10 cellular contexts compared by ENCODE assay signal in genomic region chr2:230423851-230424458, GRCh38. TPM values are rescaled to one million over a fixed set of nuclear protein-coding genes. Genes with fewer than 3 reads are reported as not detected.
DNase-seq lines count a peak whose midpoint lies in the region; ATAC-seq and TF ChIP-seq lines count a peak whose summit lies in the region.
"Had no signal": no experiment of that assay in that cellular context is flagged by ENCODE, and none has a peak within 500 bp of the region (broad histone marks: within the 10 kb centered on the region; RNA-seq: fewer than 3 reads in every experiment).

No MANE protein-coding gene starts in this region.

- H3K4me3 Mint-ChIP-seq in CD4-positive, alpha-beta T cell = peak overlapping the region; percentile 60
- peak overlapping the region; percentile 56 for H3K4me3 Mint-ChIP-seq in central memory CD8-positive, alpha-beta T cell
- H3K4me3 Mint-ChIP-seq in mesothelial cell of epicardium (no peak overlapping the region), neural progenitor cell (no peak overlapping the region)

- CTCF ChIA-PET in CD4-positive, alpha-beta T cell (lab: Charles Lee) = no interaction called here

- H3F3A ChIP-seq in neural progenitor cell (ENCODE audit: low read depth) = no peaks in the 10 kb centered on the region

- H3K36me3 ChIP-seq in Karpas-422 (ENCODE audit: insufficient read depth, low read length) (peaks cover 87% of the 10 kb centered on the region), H7 (replicated peaks; ENCODE audit: control insufficient read depth, insufficient read depth, low read length) (no peaks in the 10 kb centered on the region), neural progenitor cell (no peaks in the 10 kb centered on the region)

- peaks cover 92% of the 10 kb centered on the region for H3K36me3 Mint-ChIP-seq in CD4-positive, alpha-beta T cell (ENCODE audit: low read depth)
- H3K36me3 Mint-ChIP-seq in central memory CD8-positive, alpha-beta T cell (ENCODE audit: insufficient read depth) = peaks cover 47% of the 10 kb centered on the region
- H3K36me3 Mint-ChIP-seq in mesothelial cell of epicardium (peaks cover 9% of the 10 kb centered on the region), neural progenitor cell (no peaks in the 10 kb centered on the region)

- POLR2A ChIA-PET in CD4-positive, alpha-beta T cell (lab: Charles Lee) = interaction anchor here (2.1 kb wide), 1 partner anchor 12 kb away, joined by 6 read pairs; no protein-coding TSS in a partner anchor

- H3K27me3 Mint-ChIP-seq in CD4-positive, alpha-beta T cell = no peaks in the 10 kb centered on the region
- H3K27me3 Mint-ChIP-seq in central memory CD8-positive, alpha-beta T cell = no peaks in the 10 kb centered on the region
- no peaks in the 10 kb centered on the region for H3K27me3 Mint-ChIP-seq in mesothelial cell of epicardium (ENCODE audit: low read depth)
- H3K27me3 Mint-ChIP-seq in neural progenitor cell (ENCODE audit: insufficient read depth, low read depth) = peaks cover 2% of the 10 kb centered on the region

- intact Hi-C loops in CD4-positive, alpha-beta T cell (cut with DNase I, micrococcal nuclease) = no loop called here

- H3K9ac ChIP-seq in Karpas-422 (ENCODE audit: low read length) (no peak overlapping the region), neural progenitor cell (no peak overlapping the region)

- peaks cover 87% of the 10 kb centered on the region for H3K4me1 Mint-ChIP-seq in CD4-positive, alpha-beta T cell (ENCODE audit: low read depth)
- peaks cover 91% of the 10 kb centered on the region for H3K4me1 Mint-ChIP-seq in central memory CD8-positive, alpha-beta T cell
- H3K4me1 Mint-ChIP-seq in mesothelial cell of epicardium (peaks cover 14% of the 10 kb centered on the region), neural progenitor cell (no peaks in the 10 kb centered on the region)

- H2AFZ ChIP-seq in Karpas-422 (ENCODE audit: low read length) = no peak overlapping the region
- H2AFZ ChIP-seq in neural progenitor cell (replicated peaks) = no peak overlapping the region

- no peaks in the 10 kb centered on the region for H3K27me3 ChIP-seq in CD4-positive, alpha-beta T cell (ENCODE audit: control insufficient read depth, insufficient read depth, low read length)
- no peaks in the 10 kb centered on the region for H3K27me3 ChIP-seq in Karpas-422 (ENCODE audit: low read length)
- no peaks in the 10 kb centered on the region for H3K27me3 ChIP-seq in H7 (ENCODE audit: control insufficient read depth, insufficient read depth, low read length)
- no peaks in the 10 kb centered on the region for H3K27me3 ChIP-seq in neural progenitor cell

- H3K79me2 ChIP-seq in Karpas-422 (ENCODE audit: low read length) (peaks cover 94% of the 10 kb centered on the region), neural progenitor cell (ENCODE audit: low read depth) (no peaks in the 10 kb centered on the region)

- no peaks in the 10 kb centered on the region for H3K9me2 ChIP-seq in Karpas-422 (replicated peaks; ENCODE audit: insufficient read depth, low read length)

- H3K9me3 ChIP-seq in CD4-positive, alpha-beta T cell (ENCODE audit: control insufficient read depth, low read length) = peaks cover 3% of the 10 kb centered on the region
- H3K9me3 ChIP-seq in Karpas-422 (ENCODE audit: low read length) (peaks cover 9% of the 10 kb centered on the region), neural progenitor cell (ENCODE audit: low read depth) (no peaks in the 10 kb centered on the region)

- no peak for ATAC-seq in CD4-positive, alpha-beta T cell (ENCODE audit: poor library complexity)
- no peak for ATAC-seq in central memory CD8-positive, alpha-beta T cell (replicated peaks; ENCODE audit: extremely low read depth, poor library complexity, severe bottlenecking)
- no peak for ATAC-seq in HG03565 (IDR thresholded peaks at IDR 0.05; ENCODE audit: unreplicated experiment)

- peaks cover 13% of the 10 kb centered on the region for H3K4me1 ChIP-seq in Karpas-422 (ENCODE audit: low read length)
- no peaks in the 10 kb centered on the region for H3K4me1 ChIP-seq in neural progenitor cell

- H4K20me1 ChIP-seq in Karpas-422 (ENCODE audit: insufficient read depth, low read depth, low read length) (no peaks in the 10 kb centered on the region), neural progenitor cell (ENCODE audit: low read depth) (no peaks in the 10 kb centered on the region)

- peak overlapping the region; percentile 69 for H3K27ac Mint-ChIP-seq in CD4-positive, alpha-beta T cell
- H3K27ac Mint-ChIP-seq in central memory CD8-positive, alpha-beta T cell (ENCODE audit: low read depth) = peak overlapping the region; percentile 52
- peak overlapping the region; percentile 60 for H3K27ac Mint-ChIP-seq in mesothelial cell of epicardium
- H3K27ac Mint-ChIP-seq in neural progenitor cell = no peak overlapping the region

- TF ChIP-seq CTCF in CD4-positive, alpha-beta T cell (IDR thresholded peaks at IDR 0.05) = no peak
- TF ChIP-seq CTCF in mesothelial cell of epicardium (IDR thresholded peaks at IDR 0.05; ENCODE audit: unreplicated experiment) (no peak), neural progenitor cell (IDR thresholded peaks at IDR 0.05) (no peak)

- DNase-seq in CD4-positive, alpha-beta T cell = no peak
- DNase-seq in M059J (ENCODE audit: low read depth) (peak; percentile 63), mesothelial cell of epicardium (ENCODE audit: low spot score in 2 of 2, unreplicated experiment in 2 of 2) (no peak), Karpas-422 (no peak), H7 (no peak), neural progenitor cell (ENCODE audit: low spot score) (no peak)
- DNase-seq in central memory CD8-positive, alpha-beta T cell (ENCODE audit: low spot score in 2 of 2) = no peak
- DNase-seq: activated CD4-positive, alpha-beta T cell treated with anti-CD3 and anti-CD28 coated beads for 1 hour; NK-92 treated with Interleukin-12 subunit alpha and Interleukin-12 subunit beta, amount 100 ng/mL, for 24 hours had no signal

- H3K4me2 ChIP-seq in Karpas-422 (ENCODE audit: low read depth, low read length, poor library complexity, severe bottlenecking) (no peak overlapping the region), neural progenitor cell (no peak overlapping the region)

- H3K27ac ChIP-seq in CD4-positive, alpha-beta T cell (ENCODE audit: low read depth, low read length) = no peak overlapping the region
- H3K27ac ChIP-seq in Karpas-422 (ENCODE audit: low read length) = no peak overlapping the region
- no peak overlapping the region for H3K27ac ChIP-seq in neural progenitor cell

- no peak overlapping the region for H3K4me3 ChIP-seq in Karpas-422 (ENCODE audit: low read length)
- H3K4me3 ChIP-seq in H7 (ENCODE audit: insufficient read depth, low read depth, low read length) = no peak overlapping the region
- no peak overlapping the region for H3K4me3 ChIP-seq in neural progenitor cell

- H3K9me3 Mint-ChIP-seq in CD4-positive, alpha-beta T cell = no peaks in the 10 kb centered on the region
- no peaks in the 10 kb centered on the region for H3K9me3 Mint-ChIP-seq in central memory CD8-positive, alpha-beta T cell
- H3K9me3 Mint-ChIP-seq in mesothelial cell of epicardium (peaks cover 3% of the 10 kb centered on the region), neural progenitor cell (peaks cover 2% of the 10 kb centered on the region)

RNA-seq across cellular contexts. Expression of gene SP100, which starts 8.0 kb away (rescaled TPM):
- 100 to 1,000 TPM; 242 to 243 TPM for total RNA-seq in CD4-positive, alpha-beta T cell
- total RNA-seq in M059J (2014; rRNA removed; shearing (Covaris generic)) = 239 and 257 TPM in 2 replicates
- 46.3 to 52.0 TPM (median 47.4 TPM) in 3 replicates for total RNA-seq in mesothelial cell of epicardium
- total RNA-seq in Karpas-422 (2014; rRNA removed; shearing (Covaris generic); ENCODE audit: low replicate concordance) = 148 and 173 TPM in 2 replicates
- total RNA-seq in H7 (2014; rRNA removed; shearing (Covaris generic)) = 0.15 TPM in 1 of 2 replicates, not detected in the other
- 0.69 TPM in 1 of 2 replicates, not detected in the other for total RNA-seq in neural progenitor cell (ENCODE audit: low replicate concordance)

Comparison
In these comparisons a context has a peak if more than half of its experiments do, and no peak if none do; other contexts are left out.
1. H3K4me3 Mint-ChIP-seq: peak in CD4-positive, alpha-beta T cell (single experiment) and central memory CD8-positive, alpha-beta T cell (single experiment); none in mesothelial cell of epicardium (single experiment) and neural progenitor cell (single experiment).
2. RNA of gene SP100, which starts 8.0 kb away (total RNA-seq): 242 to 243 TPM in CD4-positive, alpha-beta T cell, 239 to 257 TPM in M059J, 148 to 173 TPM in Karpas-422 and 46.3 to 52.0 TPM in mesothelial cell of epicardium; 0.69 TPM in neural progenitor cell and 0.15 TPM in H7; every median in the first group is over 10 times any median in the second.